In genomic region chr19:30093966-30094770, GRCh38 we compare ENCODE assay signal across 21 cellular contexts.
"Had no signal": no experiment of that assay in that cellular context is flagged by ENCODE, and none has a peak within 500 bp of the region (broad histone marks: within the 10 kb centered on the region; RNA-seq: fewer than 3 reads in every experiment).

No MANE protein-coding gene starts in this region.

- H3K36me3 ChIP-seq: heart left ventricle, lower lobe of right lung, right atrium auricular region, tibial artery had no signal

- H3K36me3 Mint-ChIP-seq: memory B cell; natural killer cell treated with Interleukin-12 subunit alpha and Interleukin-12 subunit beta and Interleukin-15 and Interleukin-18, amount 100 ng/mL, for 72 hours; stimulated activated effector memory CD8-positive, alpha-beta T cell treated with anti-CD3 and anti-CD28 coated beads, Interleukin-12 subunit alpha, Interleukin-12 subunit beta, amount 100 ng/mL, for 72 hours had no signal

- FAIRE-seq: endometrium, frontal cortex had no signal

- H3K27ac ChIP-seq: dorsolateral prefrontal cortex, heart left ventricle, lower lobe of right lung, right atrium auricular region, tibial artery had no signal

- H3K4me2 ChIP-seq: smooth muscle cell had no signal

- H3K4me3 Mint-ChIP-seq: central memory CD8-positive, alpha-beta T cell; memory B cell; natural killer cell treated with Interleukin-12 subunit alpha and Interleukin-12 subunit beta and Interleukin-15 and Interleukin-18, amount 100 ng/mL, for 72 hours; stimulated activated effector memory CD8-positive, alpha-beta T cell treated with anti-CD3 and anti-CD28 coated beads, Interleukin-12 subunit alpha, Interleukin-12 subunit beta, amount 100 ng/mL, for 72 hours; stimulated activated naive CD8-positive, alpha-beta T cell treated with anti-CD3 and anti-CD28 coated beads, Interleukin-15, Interleukin-2, amounts not matched to agents 100 ng/mL and 50 ng/mL, for 24 hours had no signal

- H3K9me3 Mint-ChIP-seq: central memory CD8-positive, alpha-beta T cell; memory B cell; natural killer cell treated with Interleukin-12 subunit alpha and Interleukin-12 subunit beta and Interleukin-15 and Interleukin-18, amount 100 ng/mL, for 72 hours; stimulated activated effector memory CD8-positive, alpha-beta T cell treated with anti-CD3 and anti-CD28 coated beads, Interleukin-12 subunit alpha, Interleukin-12 subunit beta, amount 100 ng/mL, for 72 hours; stimulated activated naive CD8-positive, alpha-beta T cell treated with anti-CD3 and anti-CD28 coated beads, Interleukin-15, Interleukin-2, amounts not matched to agents 100 ng/mL and 50 ng/mL, for 24 hours had no signal

- H3K27ac Mint-ChIP-seq: memory B cell; natural killer cell treated with Interleukin-12 subunit alpha and Interleukin-12 subunit beta and Interleukin-15 and Interleukin-18, amount 100 ng/mL, for 72 hours; stimulated activated effector memory CD8-positive, alpha-beta T cell treated with anti-CD3 and anti-CD28 coated beads, Interleukin-12 subunit alpha, Interleukin-12 subunit beta, amount 100 ng/mL, for 72 hours; stimulated activated naive CD8-positive, alpha-beta T cell treated with anti-CD3 and anti-CD28 coated beads, Interleukin-15, Interleukin-2, amounts not matched to agents 100 ng/mL and 50 ng/mL, for 24 hours had no signal

- H3K4me3 ChIP-seq: dorsolateral prefrontal cortex, heart left ventricle, lower lobe of right lung, right atrium auricular region, smooth muscle cell, tibial artery had no signal

- H3K4me1 ChIP-seq: heart left ventricle, lower lobe of right lung, right atrium auricular region, tibial artery had no signal

- H3K4me1 Mint-ChIP-seq: central memory CD8-positive, alpha-beta T cell; memory B cell; stimulated activated effector memory CD8-positive, alpha-beta T cell treated with anti-CD3 and anti-CD28 coated beads, Interleukin-12 subunit alpha, Interleukin-12 subunit beta, amount 100 ng/mL, for 72 hours had no signal

- H3K27me3 Mint-ChIP-seq: natural killer cell treated with Interleukin-12 subunit alpha and Interleukin-12 subunit beta and Interleukin-15 and Interleukin-18, amount 100 ng/mL, for 72 hours; stimulated activated naive CD8-positive, alpha-beta T cell treated with anti-CD3 and anti-CD28 coated beads, Interleukin-15, Interleukin-2, amounts not matched to agents 100 ng/mL and 50 ng/mL, for 24 hours had no signal

- H3K27me3 ChIP-seq: dorsolateral prefrontal cortex, heart left ventricle, right atrium auricular region, tibial artery had no signal

- DNase-seq: cortex of kidney; effector CD8-positive, alpha-beta T cell; hippocampal formation; lower lobe of right lung; midbrain; stimulated activated CD4-positive, alpha-beta T cell treated with anti-CD3 and anti-CD28 coated beads, Interleukin-4, amount 100 ng/mL, for 1 hour; stimulated activated CD8-positive, alpha-beta memory T cell treated with anti-CD3 and anti-CD28 coated beads, Interleukin-4, amount 100 ng/mL, for 48 hours; tibial artery had no signal

- H3K9me3 ChIP-seq: heart left ventricle, lower lobe of right lung, right atrium auricular region, tibial artery had no signal

- ATAC-seq: esophagus mucosa; heart left ventricle; left lobe of liver; lower lobe of right lung; natural killer cell treated with Interleukin-12 subunit alpha and Interleukin-12 subunit beta and Interleukin-15 and Interleukin-18, amount 100 ng/mL, for 72 hours had no signal
